Comparison of ENCODE assay signal across 20 cellular contexts in the genomic region with DNA sequence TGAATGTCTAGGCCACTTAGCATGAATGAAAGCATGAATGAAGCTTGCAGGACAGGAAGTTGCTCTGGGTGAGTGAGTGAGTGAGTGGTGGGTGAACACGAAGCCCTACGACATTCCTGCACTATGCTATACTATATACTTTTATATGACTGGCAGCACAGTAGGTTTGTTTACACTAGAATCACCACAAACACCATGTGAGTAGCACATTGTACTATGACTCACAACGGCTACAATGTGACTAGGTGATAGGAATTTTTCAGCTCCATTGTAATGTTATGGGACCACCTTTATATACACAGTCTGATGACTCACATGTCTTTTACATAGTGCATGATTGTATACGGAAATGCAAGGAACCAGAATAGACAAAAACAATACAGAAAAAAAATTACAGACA.
DNase-seq lines count a peak whose midpoint lies in the region; ATAC-seq and TF ChIP-seq lines count a peak whose summit lies in the region.
"Had no signal": no experiment of that assay in that cellular context is flagged by ENCODE, and none has a peak within 500 bp of the region (broad histone marks: within the 10 kb centered on the region; RNA-seq: fewer than 3 reads in every experiment).

No MANE protein-coding gene starts in this region.

- H3K27ac Mint-ChIP-seq in Calu3 (ENCODE audit: unreplicated experiment) (peak overlapping the region; percentile 39), GM23338 (no peak overlapping the region)
- H3K27ac Mint-ChIP-seq: B cell, CD14-positive monocyte had no signal

- TF ChIP-seq CTCF in Calu3 (IDR thresholded peaks at IDR 0.05; ENCODE audit: unreplicated experiment) = no peak
- no peak for TF ChIP-seq CTCF in GM23338 (conservative IDR thresholded peaks at IDR 0.05; ENCODE audit: low read depth in 2 of 2)
- no peak for TF ChIP-seq CTCF in GM10248 (IDR thresholded peaks at IDR 0.05; ENCODE audit: control extremely low read depth, extremely low read depth, low read depth, missing control alignments)

- POLR2A ChIA-PET in GM10248 (lab: Yijun Ruan, JAX) = no interaction called here

- H3K9me3 Mint-ChIP-seq in Calu3 (ENCODE audit: low read depth, unreplicated experiment) = no peaks in the 10 kb centered on the region
- peaks cover 91% of the 10 kb centered on the region for H3K9me3 Mint-ChIP-seq in GM23338

- no peaks in the 10 kb centered on the region for H3K9me2 ChIP-seq in GM23338 (ENCODE audit: insufficient read depth)
- H3K9me2 ChIP-seq: SK-N-SH had no signal

- H3K4me3 Mint-ChIP-seq in Calu3 (ENCODE audit: low read depth, unreplicated experiment) (no peak overlapping the region), GM23338 (no peak overlapping the region)
- H3K4me3 Mint-ChIP-seq: B cell, CD14-positive monocyte had no signal

- DNase-seq in Calu3 (no peak), NCI-H748 treated with DMSO at 0.1 percent for 48 hours (lab: John Stamatoyannopoulos, UW) (peak; percentile 18), astrocyte of the hippocampus (ENCODE audit: low read depth, low spot score) (peak; percentile 16), glomerular endothelial cell (ENCODE audit: extremely low read depth, low read depth, low spot score) (peak; percentile 12), hepatic stellate cell (ENCODE audit: low spot score) (no peak), GM23338 (ENCODE audit: low spot score) (no peak), GM10248 (ENCODE audit: extremely low spot score) (no peak)
- no peak for DNase-seq in activated CD4-positive, alpha-beta T cell treated with anti-CD3 and anti-CD28 coated beads, Interleukin-2, amount 50 U/mL, for 48 hours
- DNase-seq: EL, Karpas-422, NCI-H1092, NCI-H1436 treated with DMSO at 0.1 percent for 48 hours, NCI-H2029 treated with DMSO at 0.1 percent for 48 hours, NCI-H226, NCI-H510A treated with DMSO at 0.1 percent for 48 hours, OCI-M1, SHP77 treated with DMSO at 0.1 percent for 48 hours, SK-N-SH had no signal

- no TSS peak for BruUV-seq in Calu3 (replicated peaks; lab: Mats Ljungman, UMichigan)

- H3K4me1 Mint-ChIP-seq in Calu3 (ENCODE audit: low read depth, unreplicated experiment) (peaks cover 7% of the 10 kb centered on the region), GM23338 (no peaks in the 10 kb centered on the region)
- H3K4me1 Mint-ChIP-seq: B cell, CD14-positive monocyte had no signal

- no peaks in the 10 kb centered on the region for H3F3A ChIP-seq in GM23338 (replicated peaks; ENCODE audit: low read depth)

- H3K27me3 ChIP-seq in GM23338 (ENCODE audit: insufficient read depth) = no peaks in the 10 kb centered on the region

- no peaks in the 10 kb centered on the region for H3K79me2 ChIP-seq in GM23338 (replicated peaks; ENCODE audit: insufficient read depth)

- H3K4me3 ChIP-seq in GM23338 = no peak overlapping the region

- intact Hi-C loops in Calu3 (cut with micrococcal nuclease; ENCODE audit: unreplicated experiment) = no loop called here

- H4K20me1 ChIP-seq in GM23338 (replicated peaks; ENCODE audit: insufficient read depth) = no peaks in the 10 kb centered on the region

- H3K4me2 ChIP-seq in GM23338 = no peak overlapping the region
- H3K4me2 ChIP-seq: SK-N-SH had no signal

- H2AFZ ChIP-seq in GM23338 = no peak overlapping the region

- H3K36me3 ChIP-seq in GM23338 (ENCODE audit: insufficient read depth) = no peaks in the 10 kb centered on the region; the same call in 1 of the 2 replicates

- H3K4me1 ChIP-seq in GM23338 (ENCODE audit: insufficient read depth) = no peaks in the 10 kb centered on the region

- H3K27ac ChIP-seq in GM23338 (ENCODE audit: low read depth) = no peak overlapping the region

- CTCF ChIA-PET in Calu3 (lab: Charles Lee) (no interaction called here), GM10248 (lab: Yijun Ruan, JAX) (interaction anchor here (0.6 kb wide), 1 partner anchor 301 kb away, joined by 3 read pairs; no protein-coding TSS in a partner anchor)

- H3K27me3 Mint-ChIP-seq in Calu3 (ENCODE audit: unreplicated experiment) (no peaks in the 10 kb centered on the region), GM23338 (ENCODE audit: insufficient read depth, low read depth, poor library complexity) (no peaks in the 10 kb centered on the region)
- H3K27me3 Mint-ChIP-seq: B cell had no signal

- no peak for ATAC-seq in GM23338

- H3K36me3 Mint-ChIP-seq in Calu3 (ENCODE audit: insufficient read depth, unreplicated experiment) = no peaks in the 10 kb centered on the region
- peaks cover 20% of the 10 kb centered on the region; the same call in 2 of the 3 replicates for H3K36me3 Mint-ChIP-seq in GM23338 (ENCODE audit: low read depth)
- H3K36me3 Mint-ChIP-seq: CD14-positive monocyte had no signal

TF ChIP-seq in GM23338, 12 proteins besides CTCF, POLR2A, EP300 and RAD21 (continues in another document):
- TF ChIP-seq, protein P1, sequence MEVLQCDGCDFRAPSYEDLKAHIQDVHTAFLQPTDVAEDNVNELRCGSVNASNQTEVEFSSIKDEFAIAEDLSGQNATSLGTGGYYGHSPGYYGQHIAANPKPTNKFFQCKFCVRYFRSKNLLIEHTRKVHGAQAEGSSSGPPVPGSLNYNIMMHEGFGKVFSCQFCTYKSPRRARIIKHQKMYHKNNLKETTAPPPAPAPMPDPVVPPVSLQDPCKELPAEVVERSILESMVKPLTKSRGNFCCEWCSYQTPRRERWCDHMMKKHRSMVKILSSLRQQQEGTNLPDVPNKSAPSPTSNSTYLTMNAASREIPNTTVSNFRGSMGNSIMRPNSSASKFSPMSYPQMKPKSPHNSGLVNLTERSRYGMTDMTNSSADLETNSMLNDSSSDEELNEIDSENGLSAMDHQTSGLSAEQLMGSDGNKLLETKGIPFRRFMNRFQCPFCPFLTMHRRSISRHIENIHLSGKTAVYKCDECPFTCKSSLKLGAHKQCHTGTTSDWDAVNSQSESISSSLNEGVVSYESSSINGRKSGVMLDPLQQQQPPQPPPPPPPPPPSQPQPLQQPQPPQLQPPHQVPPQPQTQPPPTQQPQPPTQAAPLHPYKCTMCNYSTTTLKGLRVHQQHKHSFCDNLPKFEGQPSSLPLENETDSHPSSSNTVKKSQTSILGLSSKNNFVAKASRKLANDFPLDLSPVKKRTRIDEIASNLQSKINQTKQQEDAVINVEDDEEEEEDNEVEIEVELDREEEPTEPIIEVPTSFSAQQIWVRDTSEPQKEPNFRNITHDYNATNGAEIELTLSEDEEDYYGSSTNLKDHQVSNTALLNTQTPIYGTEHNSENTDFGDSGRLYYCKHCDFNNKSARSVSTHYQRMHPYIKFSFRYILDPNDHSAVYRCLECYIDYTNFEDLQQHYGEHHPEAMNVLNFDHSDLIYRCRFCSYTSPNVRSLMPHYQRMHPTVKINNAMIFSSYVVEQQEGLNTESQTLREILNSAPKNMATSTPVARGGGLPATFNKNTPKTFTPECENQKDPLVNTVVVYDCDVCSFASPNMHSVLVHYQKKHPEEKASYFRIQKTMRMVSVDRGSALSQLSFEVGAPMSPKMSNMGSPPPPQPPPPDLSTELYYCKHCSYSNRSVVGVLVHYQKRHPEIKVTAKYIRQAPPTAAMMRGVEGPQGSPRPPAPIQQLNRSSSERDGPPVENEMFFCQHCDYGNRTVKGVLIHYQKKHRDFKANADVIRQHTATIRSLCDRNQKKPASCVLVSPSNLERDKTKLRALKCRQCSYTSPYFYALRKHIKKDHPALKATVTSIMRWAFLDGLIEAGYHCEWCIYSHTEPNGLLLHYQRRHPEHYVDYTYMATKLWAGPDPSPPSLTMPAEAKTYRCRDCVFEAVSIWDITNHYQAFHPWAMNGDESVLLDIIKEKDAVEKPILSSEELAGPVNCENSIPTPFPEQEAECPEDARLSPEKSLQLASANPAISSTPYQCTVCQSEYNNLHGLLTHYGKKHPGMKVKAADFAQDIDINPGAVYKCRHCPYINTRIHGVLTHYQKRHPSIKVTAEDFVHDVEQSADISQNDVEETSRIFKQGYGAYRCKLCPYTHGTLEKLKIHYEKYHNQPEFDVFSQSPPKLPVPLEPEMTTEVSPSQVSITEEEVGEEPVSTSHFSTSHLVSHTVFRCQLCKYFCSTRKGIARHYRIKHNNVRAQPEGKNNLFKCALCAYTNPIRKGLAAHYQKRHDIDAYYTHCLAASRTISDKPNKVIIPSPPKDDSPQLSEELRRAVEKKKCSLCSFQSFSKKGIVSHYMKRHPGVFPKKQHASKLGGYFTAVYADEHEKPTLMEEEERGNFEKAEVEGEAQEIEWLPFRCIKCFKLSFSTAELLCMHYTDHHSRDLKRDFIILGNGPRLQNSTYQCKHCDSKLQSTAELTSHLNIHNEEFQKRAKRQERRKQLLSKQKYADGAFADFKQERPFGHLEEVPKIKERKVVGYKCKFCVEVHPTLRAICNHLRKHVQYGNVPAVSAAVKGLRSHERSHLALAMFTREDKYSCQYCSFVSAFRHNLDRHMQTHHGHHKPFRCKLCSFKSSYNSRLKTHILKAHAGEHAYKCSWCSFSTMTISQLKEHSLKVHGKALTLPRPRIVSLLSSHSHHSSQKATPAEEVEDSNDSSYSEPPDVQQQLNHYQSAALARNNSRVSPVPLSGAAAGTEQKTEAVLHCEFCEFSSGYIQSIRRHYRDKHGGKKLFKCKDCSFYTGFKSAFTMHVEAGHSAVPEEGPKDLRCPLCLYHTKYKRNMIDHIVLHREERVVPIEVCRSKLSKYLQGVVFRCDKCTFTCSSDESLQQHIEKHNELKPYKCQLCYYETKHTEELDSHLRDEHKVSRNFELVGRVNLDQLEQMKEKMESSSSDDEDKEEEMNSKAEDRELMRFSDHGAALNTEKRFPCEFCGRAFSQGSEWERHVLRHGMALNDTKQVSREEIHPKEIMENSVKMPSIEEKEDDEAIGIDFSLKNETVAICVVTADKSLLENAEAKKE (CRISPR knock-in tag; IDR thresholded peaks at IDR 0.05) = no peak
- no peak for TF ChIP-seq EZH2 (IDR thresholded peaks at IDR 0.05; ENCODE audit: low read depth, unreplicated experiment)
- no peak for TF ChIP-seq NANOG (IDR thresholded peaks at IDR 0.05; ENCODE audit: borderline replicate concordance)
- no peak for TF ChIP-seq EZH2phosphoT487 (IDR thresholded peaks at IDR 0.05; ENCODE audit: unreplicated experiment)
- TF ChIP-seq, protein P2, sequence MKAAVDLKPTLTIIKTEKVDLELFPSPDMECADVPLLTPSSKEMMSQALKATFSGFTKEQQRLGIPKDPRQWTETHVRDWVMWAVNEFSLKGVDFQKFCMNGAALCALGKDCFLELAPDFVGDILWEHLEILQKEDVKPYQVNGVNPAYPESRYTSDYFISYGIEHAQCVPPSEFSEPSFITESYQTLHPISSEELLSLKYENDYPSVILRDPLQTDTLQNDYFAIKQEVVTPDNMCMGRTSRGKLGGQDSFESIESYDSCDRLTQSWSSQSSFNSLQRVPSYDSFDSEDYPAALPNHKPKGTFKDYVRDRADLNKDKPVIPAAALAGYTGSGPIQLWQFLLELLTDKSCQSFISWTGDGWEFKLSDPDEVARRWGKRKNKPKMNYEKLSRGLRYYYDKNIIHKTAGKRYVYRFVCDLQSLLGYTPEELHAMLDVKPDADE (IDR thresholded peaks at IDR 0.05) = no peak

Comparison
In these comparisons a context has a peak if more than half of its experiments do, and no peak if none do; other contexts are left out.
1. DNase-seq: peak in NCI-H748 treated with DMSO at 0.1 percent for 48 hours (single experiment), astrocyte of the hippocampus (single experiment) and glomerular endothelial cell (single experiment); none in Calu3 (single experiment), hepatic stellate cell (single experiment), GM23338 (single experiment), GM10248 (single experiment) and activated CD4-positive, alpha-beta T cell treated with anti-CD3 and anti-CD28 coated beads, Interleukin-2, amount 50 U/mL, for 48 hours (0 of 2).